In the genomic region with DNA sequence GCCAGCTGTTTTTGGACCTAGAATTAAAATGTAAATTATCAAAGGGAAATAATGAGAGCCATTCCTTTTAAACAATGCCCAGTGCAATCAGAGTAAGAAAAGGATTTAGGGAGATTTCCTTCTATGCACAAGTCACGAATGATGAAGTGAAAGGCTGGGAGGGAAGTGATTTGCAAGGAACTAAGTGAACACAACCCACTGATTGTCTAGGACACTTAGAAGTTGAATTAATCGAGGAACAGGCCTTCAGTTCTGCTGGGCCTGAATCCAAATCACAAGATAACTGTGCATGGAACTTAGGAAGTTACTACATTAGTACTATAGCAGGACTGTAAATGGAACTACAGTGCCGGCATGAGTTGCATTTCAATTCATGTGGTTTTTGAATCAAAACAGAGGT, we compare ENCODE assay signal across 1 cellular context.
TF ChIP-seq lines count a peak whose summit lies in the region.

No MANE protein-coding gene starts in this region.

TF ChIP-seq in GM23338, 12 proteins besides CTCF, POLR2A, EP300 and RAD21 (continued from another document):
- TF ChIP-seq ZNF462 (CRISPR knock-in tag; IDR thresholded peaks at IDR 0.05) = no peak
- no peak for TF ChIP-seq EZH2phosphoT487 (IDR thresholded peaks at IDR 0.05; ENCODE audit: unreplicated experiment)
- TF ChIP-seq ZNF114 (CRISPR knock-in tag; IDR thresholded peaks at IDR 0.05) = no peak
- TF ChIP-seq, protein P1, sequence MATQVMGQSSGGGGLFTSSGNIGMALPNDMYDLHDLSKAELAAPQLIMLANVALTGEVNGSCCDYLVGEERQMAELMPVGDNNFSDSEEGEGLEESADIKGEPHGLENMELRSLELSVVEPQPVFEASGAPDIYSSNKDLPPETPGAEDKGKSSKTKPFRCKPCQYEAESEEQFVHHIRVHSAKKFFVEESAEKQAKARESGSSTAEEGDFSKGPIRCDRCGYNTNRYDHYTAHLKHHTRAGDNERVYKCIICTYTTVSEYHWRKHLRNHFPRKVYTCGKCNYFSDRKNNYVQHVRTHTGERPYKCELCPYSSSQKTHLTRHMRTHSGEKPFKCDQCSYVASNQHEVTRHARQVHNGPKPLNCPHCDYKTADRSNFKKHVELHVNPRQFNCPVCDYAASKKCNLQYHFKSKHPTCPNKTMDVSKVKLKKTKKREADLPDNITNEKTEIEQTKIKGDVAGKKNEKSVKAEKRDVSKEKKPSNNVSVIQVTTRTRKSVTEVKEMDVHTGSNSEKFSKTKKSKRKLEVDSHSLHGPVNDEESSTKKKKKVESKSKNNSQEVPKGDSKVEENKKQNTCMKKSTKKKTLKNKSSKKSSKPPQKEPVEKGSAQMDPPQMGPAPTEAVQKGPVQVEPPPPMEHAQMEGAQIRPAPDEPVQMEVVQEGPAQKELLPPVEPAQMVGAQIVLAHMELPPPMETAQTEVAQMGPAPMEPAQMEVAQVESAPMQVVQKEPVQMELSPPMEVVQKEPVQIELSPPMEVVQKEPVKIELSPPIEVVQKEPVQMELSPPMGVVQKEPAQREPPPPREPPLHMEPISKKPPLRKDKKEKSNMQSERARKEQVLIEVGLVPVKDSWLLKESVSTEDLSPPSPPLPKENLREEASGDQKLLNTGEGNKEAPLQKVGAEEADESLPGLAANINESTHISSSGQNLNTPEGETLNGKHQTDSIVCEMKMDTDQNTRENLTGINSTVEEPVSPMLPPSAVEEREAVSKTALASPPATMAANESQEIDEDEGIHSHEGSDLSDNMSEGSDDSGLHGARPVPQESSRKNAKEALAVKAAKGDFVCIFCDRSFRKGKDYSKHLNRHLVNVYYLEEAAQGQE (IDR thresholded peaks at IDR 0.05; ENCODE audit: unreplicated experiment) = no peak
- no peak for TF ChIP-seq ZNF331 (CRISPR knock-in tag; IDR thresholded peaks at IDR 0.05; ENCODE audit: low read depth)
- TF ChIP-seq STAT1 (IDR thresholded peaks at IDR 0.05; ENCODE audit: unreplicated experiment) = no peak
